In the genomic region with DNA sequence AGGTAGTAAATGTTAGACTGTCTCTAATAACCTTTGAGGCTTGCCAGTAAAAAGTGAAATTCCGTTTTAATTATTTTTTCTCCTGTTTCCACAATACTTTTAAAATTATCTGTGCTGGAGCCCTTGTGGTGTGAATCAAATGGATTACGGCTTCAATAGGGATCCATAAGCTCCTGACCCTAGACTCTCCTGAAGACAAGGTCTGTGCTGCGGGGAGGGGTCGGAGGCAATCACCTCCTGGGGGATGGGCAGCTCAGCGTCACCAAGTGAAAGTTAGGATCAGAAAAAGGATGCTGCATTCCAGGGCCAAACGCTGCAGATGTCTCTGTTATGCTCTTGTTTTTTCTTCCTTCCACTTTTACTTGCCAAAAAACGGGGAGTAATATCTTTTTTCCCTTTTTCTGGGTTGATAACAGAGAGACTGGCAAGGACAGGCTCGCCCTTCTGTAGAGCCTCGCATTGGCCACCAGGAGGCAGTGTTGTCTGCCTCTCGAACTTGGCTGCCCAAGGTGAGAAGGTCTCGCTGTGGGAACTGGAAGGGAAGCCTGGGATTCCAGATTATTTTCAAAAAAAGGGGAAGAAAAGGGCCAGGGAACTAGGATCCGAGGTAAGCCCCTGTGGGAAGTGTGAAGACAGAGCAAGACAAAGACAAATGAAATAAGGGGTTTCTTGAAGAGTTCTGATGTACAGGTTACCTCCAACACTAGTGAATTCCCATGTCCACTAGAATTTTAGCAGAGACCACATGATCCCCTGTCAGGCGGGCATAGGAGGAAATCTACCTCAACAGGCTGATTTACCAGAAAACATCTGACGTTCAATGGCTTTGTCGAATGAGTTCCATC, we compare ENCODE assay signal across 8 cellular contexts.
DNase-seq lines count a peak whose midpoint lies in the region; ATAC-seq and TF ChIP-seq lines count a peak whose summit lies in the region.

No MANE protein-coding gene starts in this region.

- no peaks in the 10 kb centered on the region for H3K36me3 ChIP-seq in vagina

- no peak overlapping the region for H3K27ac ChIP-seq in vagina

- no peak overlapping the region for H3K4me3 ChIP-seq in astrocyte of the cerebellum (ENCODE audit: low read depth, low read length)
- no peak overlapping the region for H3K4me3 ChIP-seq in vagina

- TF ChIP-seq CTCF in astrocyte of the cerebellum (IDR thresholded peaks at IDR 0.05; ENCODE audit: low read depth, low read length, missing control alignments) (peak; percentile 45), vagina (IDR thresholded peaks at IDR 0.05) (peak; percentile 41 to 53 (median 50))

- H3K9me3 ChIP-seq in vagina: no peaks in the 10 kb centered on the region

- intact Hi-C loops in vagina (cut with DNase I): no loop called here

- ATAC-seq in GM18907 (IDR thresholded peaks at IDR 0.05; ENCODE audit: unreplicated experiment): peak; percentile 69
- ATAC-seq in GM19467 (IDR thresholded peaks at IDR 0.05; ENCODE audit: unreplicated experiment): no peak

- no peak for TF ChIP-seq POLR2A in vagina (IDR thresholded peaks at IDR 0.05)

- H3K27me3 ChIP-seq in vagina: no peaks in the 10 kb centered on the region

- in situ Hi-C loops in astrocyte of the cerebellum (cut with HindIII; ENCODE audit: low sequenced_read_pairs): no loop called here

- DNase-seq in COLO668 (lab: John Stamatoyannopoulos, UW; ENCODE audit: unreplicated experiment) (peak; percentile 9), LoVo (ENCODE audit: low spot score) (peak; percentile 42), astrocyte of the cerebellum (ENCODE audit: low read depth) (no peak), kidney tubule cell (ENCODE audit: low spot score) (peak; percentile 46), vagina (ENCODE audit: extremely low spot score in 2 of 2) (peak; percentile 44 to 52)
- no peak for DNase-seq in stimulated activated naive CD4-positive, alpha-beta T cell (lab: John Stamatoyannopoulos, UW)

- peaks cover 20% of the 10 kb centered on the region for H3K4me1 ChIP-seq in vagina

Comparison
In these comparisons a context has a peak if more than half of its experiments do, and no peak if none do; other contexts are left out.
1. DNase-seq: peak in COLO668 (single experiment), LoVo (single experiment), kidney tubule cell (single experiment) and vagina (2 of 2); none in astrocyte of the cerebellum (single experiment) and stimulated activated naive CD4-positive, alpha-beta T cell (0 of 6).